ENCODE assay signal across 1 cellular context in genomic region chr13:51840917-51841316, GRCh38.
TF ChIP-seq lines count a peak whose summit lies in the region.

No MANE protein-coding gene starts in this region.

TF ChIP-seq in K562, 482 proteins besides CTCF, POLR2A, EP300 and RAD21:
- TF ChIP-seq TCF3 (CRISPR knock-in tag; IDR thresholded peaks at IDR 0.05) (peak; percentile 60), CBFA2T3 (IDR thresholded peaks at IDR 0.05) (peak; percentile 32; the same call in 1 of the 2 replicates), TAL1 (IDR thresholded peaks at IDR 0.05) (peak; percentile 25; the same call in 1 of the 2 replicates), MED1 (CRISPR knock-in tag; IDR thresholded peaks at IDR 0.05; ENCODE audit: borderline replicate concordance) (no peak), C11orf30 (IDR thresholded peaks at IDR 0.05; ENCODE audit: low read depth) (no peak), CBFA2T2 (conservative IDR thresholded peaks at IDR 0.05) (0 out of 2 replicates have a peak, but pooled peaks have one; percentile 12), HMGXB4 (CRISPR knock-in tag; IDR thresholded peaks at IDR 0.05) (no peak), PCBP2 (IDR thresholded peaks at IDR 0.05; ENCODE audit: low read depth, low read length, poor library complexity, severe bottlenecking) (no peak), ARID1B (IDR thresholded peaks at IDR 0.05) (0 out of 2 replicates have a peak, but pooled peaks have one; percentile 15), TEAD4 (IDR thresholded peaks at IDR 0.05; ENCODE audit: low read length) (no peak), TEAD4 (CRISPR knock-in tag; IDR thresholded peaks at IDR 0.05; ENCODE audit: borderline replicate concordance) (no peak), ESRRA (IDR thresholded peaks at IDR 0.05; ENCODE audit: borderline replicate concordance, low read depth) (no peak), NFATC3 (IDR thresholded peaks at IDR 0.05) (no peak), CEBPB (tag; IDR thresholded peaks at IDR 0.05) (peak; percentile 8; the same call in 1 of the 2 replicates), HIVEP1 (CRISPR knock-in tag; IDR thresholded peaks at IDR 0.05) (no peak)
- TF ChIP-seq, protein P1, sequence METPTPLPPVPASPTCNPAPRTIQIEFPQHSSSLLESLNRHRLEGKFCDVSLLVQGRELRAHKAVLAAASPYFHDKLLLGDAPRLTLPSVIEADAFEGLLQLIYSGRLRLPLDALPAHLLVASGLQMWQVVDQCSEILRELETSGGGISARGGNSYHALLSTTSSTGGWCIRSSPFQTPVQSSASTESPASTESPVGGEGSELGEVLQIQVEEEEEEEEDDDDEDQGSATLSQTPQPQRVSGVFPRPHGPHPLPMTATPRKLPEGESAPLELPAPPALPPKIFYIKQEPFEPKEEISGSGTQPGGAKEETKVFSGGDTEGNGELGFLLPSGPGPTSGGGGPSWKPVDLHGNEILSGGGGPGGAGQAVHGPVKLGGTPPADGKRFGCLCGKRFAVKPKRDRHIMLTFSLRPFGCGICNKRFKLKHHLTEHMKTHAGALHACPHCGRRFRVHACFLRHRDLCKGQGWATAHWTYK (CRISPR knock-in tag; IDR thresholded peaks at IDR 0.05): peak; percentile 69; the same call in 1 of the 2 replicates
- TF ChIP-seq, protein P2, sequence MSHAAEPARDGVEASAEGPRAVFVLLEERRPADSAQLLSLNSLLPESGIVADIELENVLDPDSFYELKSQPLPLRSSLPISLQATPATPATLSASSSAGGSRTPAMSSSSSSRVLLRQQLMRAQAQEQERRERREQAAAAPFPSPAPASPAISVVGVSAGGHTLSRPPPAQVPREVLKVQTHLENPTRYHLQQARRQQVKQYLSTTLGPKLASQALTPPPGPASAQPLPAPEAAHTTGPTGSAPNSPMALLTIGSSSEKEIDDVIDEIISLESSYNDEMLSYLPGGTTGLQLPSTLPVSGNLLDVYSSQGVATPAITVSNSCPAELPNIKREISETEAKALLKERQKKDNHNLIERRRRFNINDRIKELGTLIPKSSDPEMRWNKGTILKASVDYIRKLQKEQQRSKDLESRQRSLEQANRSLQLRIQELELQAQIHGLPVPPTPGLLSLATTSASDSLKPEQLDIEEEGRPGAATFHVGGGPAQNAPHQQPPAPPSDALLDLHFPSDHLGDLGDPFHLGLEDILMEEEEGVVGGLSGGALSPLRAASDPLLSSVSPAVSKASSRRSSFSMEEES (CRISPR knock-in tag; IDR thresholded peaks at IDR 0.05): no peak
- TF ChIP-seq, protein P3, sequence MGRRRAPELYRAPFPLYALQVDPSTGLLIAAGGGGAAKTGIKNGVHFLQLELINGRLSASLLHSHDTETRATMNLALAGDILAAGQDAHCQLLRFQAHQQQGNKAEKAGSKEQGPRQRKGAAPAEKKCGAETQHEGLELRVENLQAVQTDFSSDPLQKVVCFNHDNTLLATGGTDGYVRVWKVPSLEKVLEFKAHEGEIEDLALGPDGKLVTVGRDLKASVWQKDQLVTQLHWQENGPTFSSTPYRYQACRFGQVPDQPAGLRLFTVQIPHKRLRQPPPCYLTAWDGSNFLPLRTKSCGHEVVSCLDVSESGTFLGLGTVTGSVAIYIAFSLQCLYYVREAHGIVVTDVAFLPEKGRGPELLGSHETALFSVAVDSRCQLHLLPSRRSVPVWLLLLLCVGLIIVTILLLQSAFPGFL (CRISPR knock-in tag; IDR thresholded peaks at IDR 0.05): no peak
- TF ChIP-seq, protein P4, sequence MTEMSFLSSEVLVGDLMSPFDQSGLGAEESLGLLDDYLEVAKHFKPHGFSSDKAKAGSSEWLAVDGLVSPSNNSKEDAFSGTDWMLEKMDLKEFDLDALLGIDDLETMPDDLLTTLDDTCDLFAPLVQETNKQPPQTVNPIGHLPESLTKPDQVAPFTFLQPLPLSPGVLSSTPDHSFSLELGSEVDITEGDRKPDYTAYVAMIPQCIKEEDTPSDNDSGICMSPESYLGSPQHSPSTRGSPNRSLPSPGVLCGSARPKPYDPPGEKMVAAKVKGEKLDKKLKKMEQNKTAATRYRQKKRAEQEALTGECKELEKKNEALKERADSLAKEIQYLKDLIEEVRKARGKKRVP (CRISPR knock-in tag; IDR thresholded peaks at IDR 0.05): no peak
TF ChIP-seq in K562: peak in this region for 7.
